24 cellular contexts compared by ENCODE assay signal in the genomic region with DNA sequence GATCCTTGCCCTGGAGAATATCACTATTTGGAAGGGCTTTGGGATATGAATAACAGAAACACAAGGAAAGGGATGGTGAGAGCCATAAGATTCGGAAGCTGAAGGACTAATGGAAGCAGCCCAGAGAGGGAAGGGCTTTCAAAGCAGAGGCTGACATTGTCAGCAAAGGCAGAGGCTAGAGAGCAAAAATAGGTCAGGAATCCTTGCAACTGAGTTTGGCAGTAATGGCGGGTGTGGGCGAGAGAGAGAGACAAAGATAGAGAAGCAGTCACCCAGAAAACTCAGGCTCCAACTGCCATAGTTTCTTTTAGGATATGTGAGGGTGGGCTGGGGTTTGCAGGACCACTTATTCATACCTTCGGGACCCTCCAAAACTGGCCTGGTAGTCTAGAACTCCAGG.
DNase-seq lines count a peak whose midpoint lies in the region; ATAC-seq and TF ChIP-seq lines count a peak whose summit lies in the region.
"Had no signal": no experiment of that assay in that cellular context is flagged by ENCODE, and none has a peak within 500 bp of the region (broad histone marks: within the 10 kb centered on the region; RNA-seq: fewer than 3 reads in every experiment).

No MANE protein-coding gene starts in this region.

- no peaks in the 10 kb centered on the region for H3K4me1 Mint-ChIP-seq in activated naive CD4-positive, alpha-beta T cell treated with anti-CD3 and anti-CD28 coated beads, Interleukin-2, amount 50 U/mL, for 24 hours
- H3K4me1 Mint-ChIP-seq in activated naive CD4-positive, alpha-beta T cell treated with anti-CD3 and anti-CD28 coated beads, Interleukin-2, amount 10 ng/mL, durations not matched to agents 7 days and 5 days: no peaks in the 10 kb centered on the region
- peaks cover 23% of the 10 kb centered on the region for H3K4me1 Mint-ChIP-seq in memory B cell
- H3K4me1 Mint-ChIP-seq in CD4-positive, alpha-beta T cell (ENCODE audit: low read depth): no peaks in the 10 kb centered on the region

- peak overlapping the region; percentile 75 for H3K27ac Mint-ChIP-seq in activated naive CD4-positive, alpha-beta T cell treated with anti-CD3 and anti-CD28 coated beads, Interleukin-2, amount 50 U/mL, for 24 hours
- no peak overlapping the region for H3K27ac Mint-ChIP-seq in activated naive CD4-positive, alpha-beta T cell treated with anti-CD3 and anti-CD28 coated beads, Interleukin-2, amount 10 ng/mL, durations not matched to agents 7 days and 5 days
- H3K27ac Mint-ChIP-seq in memory B cell: peak overlapping the region; percentile 91
- H3K27ac Mint-ChIP-seq in CD4-positive, alpha-beta T cell: no peak overlapping the region
- H3K27ac Mint-ChIP-seq: activated T-cell treated with anti-CD3 and anti-CD28 coated beads, Interleukin-2, amount 50 U/mL, for 72 hours; brain; CD8-positive, alpha-beta T cell; natural killer cell; WTC11 had no signal

- TF ChIP-seq EP300 in stomach (IDR thresholded peaks at IDR 0.05): no peak

- BruUV-seq in OCI-LY7 (replicated peaks; lab: Mats Ljungman, UMichigan): no TSS peak

- POLR2A ChIA-PET in OCI-LY7 (lab: Charles Lee): interaction anchor here (0.6 to 2.4 kb wide), 7 partner anchors 9 to 266 kb away, joined by 3 to 5 read pairs (median 3); no protein-coding TSS in a partner anchor
- POLR2A ChIA-PET in CD4-positive, alpha-beta T cell (lab: Charles Lee): no interaction called here

- TF ChIP-seq CTCF in OCI-LY7 (conservative IDR thresholded peaks at IDR 0.05; ENCODE audit: low read length) (no peak), stomach (IDR thresholded peaks at IDR 0.05) (no peak)
- no peak for TF ChIP-seq CTCF in CD4-positive, alpha-beta T cell (IDR thresholded peaks at IDR 0.05)

- H3K4me1 ChIP-seq in OCI-LY7 (ENCODE audit: insufficient read depth, low read length, poor library complexity, severe bottlenecking): peaks cover 19% of the 10 kb centered on the region
- H3K4me1 ChIP-seq in stomach: peaks cover 8 to 21% (median 16%) of the 10 kb centered on the region in 4 donors
- H3K4me1 ChIP-seq: adrenal gland had no signal

- H3K27ac ChIP-seq in OCI-LY7 (ENCODE audit: low read depth, low read length, poor library complexity, severe bottlenecking): no peak overlapping the region
- peak overlapping the region in 4 of 5 donors; percentile 80 to 92 (median 85) for H3K27ac ChIP-seq in stomach
- no peak overlapping the region for H3K27ac ChIP-seq in CD4-positive, alpha-beta T cell (ENCODE audit: low read depth, low read length)
- H3K27ac ChIP-seq in substantia nigra (ENCODE audit: low read depth, low read length, poor library complexity, severe bottlenecking): no peak overlapping the region
- H3K27ac ChIP-seq: adrenal gland, right lobe of liver, thoracic aorta had no signal

- intact Hi-C loops in OCI-LY7 (cut with micrococcal nuclease; ENCODE audit: unreplicated experiment) (no loop called here), stomach (cut with DNase I; ENCODE audit: low total_unique reads) (no loop called here)
- intact Hi-C loops in CD4-positive, alpha-beta T cell (cut with DNase I, micrococcal nuclease): no loop called here

- peak overlapping the region; percentile 80 for H2AFZ ChIP-seq in OCI-LY7 (ENCODE audit: low read length)

- whole genome bisulfite sequencing in stomach, 5 donors: 82 to 98% (median 95%) methylated on average over 4 of the region's 4 CpGs

- no peak for TF ChIP-seq POLR2A in stomach (IDR thresholded peaks at IDR 0.05)

- H3K27me3 Mint-ChIP-seq in activated naive CD4-positive, alpha-beta T cell treated with anti-CD3 and anti-CD28 coated beads, Interleukin-2, amount 50 U/mL, for 24 hours: peaks cover 14% of the 10 kb centered on the region
- H3K27me3 Mint-ChIP-seq in activated naive CD4-positive, alpha-beta T cell treated with anti-CD3 and anti-CD28 coated beads, Interleukin-2, amount 10 ng/mL, durations not matched to agents 7 days and 5 days: peaks cover 68% of the 10 kb centered on the region
- no peaks in the 10 kb centered on the region for H3K27me3 Mint-ChIP-seq in memory B cell
- H3K27me3 Mint-ChIP-seq in CD4-positive, alpha-beta T cell: peaks cover 14% of the 10 kb centered on the region

- H3K9me3 Mint-ChIP-seq in activated naive CD4-positive, alpha-beta T cell treated with anti-CD3 and anti-CD28 coated beads, Interleukin-2, amount 50 U/mL, for 24 hours: no peaks in the 10 kb centered on the region
- no peaks in the 10 kb centered on the region for H3K9me3 Mint-ChIP-seq in activated naive CD4-positive, alpha-beta T cell treated with anti-CD3 and anti-CD28 coated beads, Interleukin-2, amount 10 ng/mL, durations not matched to agents 7 days and 5 days
- H3K9me3 Mint-ChIP-seq in memory B cell: no peaks in the 10 kb centered on the region
- no peaks in the 10 kb centered on the region for H3K9me3 Mint-ChIP-seq in CD4-positive, alpha-beta T cell
- H3K9me3 Mint-ChIP-seq: activated T-cell treated with anti-CD3 and anti-CD28 coated beads, Interleukin-2, amount 50 U/mL, for 72 hours; CD8-positive, alpha-beta T cell; natural killer cell; WTC11 had no signal

- H3K4me3 ChIP-seq in OCI-LY7 (ENCODE audit: low read depth, low read length, poor library complexity, severe bottlenecking) (peak overlapping the region; percentile 40), stomach (no peak overlapping the region)
- H3K4me3 ChIP-seq: adrenal gland, HAP-1, right lobe of liver had no signal

- no peak for DNase-seq in activated naive CD4-positive, alpha-beta T cell treated with anti-CD3 and anti-CD28 coated beads, Interleukin-2, amount 10 ng/mL, durations not matched to agents 7 days and 5 days
- no peak for DNase-seq in OCI-LY7 (ENCODE audit: low spot score)
- DNase-seq in memory B cell (ENCODE audit: low spot score in 2 of 2): no peak
- no peak for DNase-seq in stomach
- no peak for DNase-seq in CD4-positive, alpha-beta T cell
- DNase-seq in NCI-H146 treated with DMSO at 0.1 percent for 48 hours (lab: John Stamatoyannopoulos, UW; ENCODE audit: unreplicated experiment): no peak
- no peak for DNase-seq in substantia nigra (lab: John Stamatoyannopoulos, UW)
- DNase-seq: activated naive CD4-positive, alpha-beta T cell; activated T-cell treated with anti-CD3 and anti-CD28 coated beads, Interleukin-2, amount 50 U/mL, for 72 hours; CD8-positive, alpha-beta T cell; DMS153; natural killer cell; NCI-H1436; pancreas; right lobe of liver; stimulated activated CD4-positive, alpha-beta T cell treated with anti-CD3 and anti-CD28 coated beads, Interleukin-4, amount 100 ng/mL, for 4 hours; T-helper 9 cell had no signal

- H3K36me3 ChIP-seq in OCI-LY7 (ENCODE audit: insufficient read depth, low read length): no peaks in the 10 kb centered on the region
- H3K36me3 ChIP-seq in stomach: no peaks in the 10 kb centered on the region
- H3K36me3 ChIP-seq: adrenal gland, HAP-1, pancreas, right lobe of liver, thoracic aorta had no signal

- no peaks in the 10 kb centered on the region for H3K9me2 ChIP-seq in OCI-LY7 (ENCODE audit: insufficient read depth, low read length)

- H3K79me2 ChIP-seq in OCI-LY7 (ENCODE audit: insufficient read depth, low read depth, low read length): no peaks in the 10 kb centered on the region

- H4K20me1 ChIP-seq in OCI-LY7 (ENCODE audit: insufficient read depth, low read length): no peaks in the 10 kb centered on the region

- no peaks in the 10 kb centered on the region for H3K27me3 ChIP-seq in stomach
- peaks cover 8% of the 10 kb centered on the region for H3K27me3 ChIP-seq in CD4-positive, alpha-beta T cell (ENCODE audit: control insufficient read depth, insufficient read depth, low read length)
- H3K27me3 ChIP-seq: adrenal gland, pancreas, right lobe of liver had no signal

- no peak overlapping the region for H3K4me3 Mint-ChIP-seq in activated naive CD4-positive, alpha-beta T cell treated with anti-CD3 and anti-CD28 coated beads, Interleukin-2, amount 50 U/mL, for 24 hours
- H3K4me3 Mint-ChIP-seq in activated naive CD4-positive, alpha-beta T cell treated with anti-CD3 and anti-CD28 coated beads, Interleukin-2, amount 10 ng/mL, durations not matched to agents 7 days and 5 days: no peak overlapping the region
- peak overlapping the region; percentile 15 for H3K4me3 Mint-ChIP-seq in memory B cell
- H3K4me3 Mint-ChIP-seq in CD4-positive, alpha-beta T cell: no peak overlapping the region
- H3K4me3 Mint-ChIP-seq: activated T-cell treated with anti-CD3 and anti-CD28 coated beads, Interleukin-2, amount 50 U/mL, for 72 hours; brain; CD8-positive, alpha-beta T cell; natural killer cell; WTC11 had no signal

- H3K9me3 ChIP-seq in OCI-LY7 (ENCODE audit: low read length): no peaks in the 10 kb centered on the region
- no peaks in the 10 kb centered on the region for H3K9me3 ChIP-seq in stomach
- no peaks in the 10 kb centered on the region for H3K9me3 ChIP-seq in CD4-positive, alpha-beta T cell (ENCODE audit: control insufficient read depth, low read length)
- H3K9me3 ChIP-seq: adrenal gland, pancreas, right lobe of liver, thoracic aorta had no signal

- CTCF ChIA-PET in activated naive CD4-positive, alpha-beta T cell treated with anti-CD3 and anti-CD28 coated beads, Interleukin-2, amount 10 ng/mL, durations not matched to agents 7 days and 5 days (lab: Charles Lee): interaction anchor here (1.1 kb wide), 1 partner anchor 8 kb away, joined by 4 read pairs; no protein-coding TSS in a partner anchor
- CTCF ChIA-PET in OCI-LY7 (lab: Charles Lee; ENCODE audit: unreplicated experiment): no interaction called here
- CTCF ChIA-PET in CD4-positive, alpha-beta T cell (lab: Charles Lee): no interaction called here

- peak; percentile 3 for ATAC-seq in memory B cell (ENCODE audit: low read depth)
- ATAC-seq in CD4-positive, alpha-beta T cell (ENCODE audit: poor library complexity): no peak
- ATAC-seq: activated T-cell treated with anti-CD3 and anti-CD28 coated beads, Interleukin-2, amount 50 U/mL, for 72 hours; CD8-positive, alpha-beta T cell; WTC11 had no signal

- H3K36me3 Mint-ChIP-seq in activated naive CD4-positive, alpha-beta T cell treated with anti-CD3 and anti-CD28 coated beads, Interleukin-2, amount 50 U/mL, for 24 hours: no peaks in the 10 kb centered on the region
- no peaks in the 10 kb centered on the region for H3K36me3 Mint-ChIP-seq in activated naive CD4-positive, alpha-beta T cell treated with anti-CD3 and anti-CD28 coated beads, Interleukin-2, amount 10 ng/mL, durations not matched to agents 7 days and 5 days
- H3K36me3 Mint-ChIP-seq in memory B cell: no peaks in the 10 kb centered on the region
- H3K36me3 Mint-ChIP-seq in CD4-positive, alpha-beta T cell (ENCODE audit: low read depth): no peaks in the 10 kb centered on the region
- H3K36me3 Mint-ChIP-seq: brain; CD8-positive, alpha-beta T cell; natural killer cell; stimulated activated naive B cell treated with anti-CD40 and anti-IgM and Interleukin-4, amounts not matched to agents 10 μg/mL and 1 μg/mL and 100 μg/mL, for 72 hours; WTC11 had no signal

- peak overlapping the region; percentile 67 for H3K4me2 ChIP-seq in OCI-LY7 (ENCODE audit: low read length)

Comparison
In these comparisons a context has a peak if more than half of its experiments do, and no peak if none do; other contexts are left out.
1. H3K27ac Mint-ChIP-seq: peak in activated naive CD4-positive, alpha-beta T cell treated with anti-CD3 and anti-CD28 coated beads, Interleukin-2, amount 50 U/mL, for 24 hours (single experiment) and memory B cell (single experiment); none in activated naive CD4-positive, alpha-beta T cell treated with anti-CD3 and anti-CD28 coated beads, Interleukin-2, amount 10 ng/mL, durations not matched to agents 7 days and 5 days (single experiment) and CD4-positive, alpha-beta T cell (single experiment).
2. H3K27ac ChIP-seq: peak in stomach (4 of 5); none in OCI-LY7 (single experiment), CD4-positive, alpha-beta T cell (single experiment) and substantia nigra (single experiment).